ENCODE assay signal across 8 cellular contexts in genomic region chr22:46561435-46561905, GRCh38. TPM values are rescaled to one million over a fixed set of nuclear protein-coding genes. Genes with fewer than 3 reads are reported as not detected.
DNase-seq lines count a peak whose midpoint lies in the region; ATAC-seq, FAIRE-seq and TF ChIP-seq lines count a peak whose summit lies in the region.

No MANE protein-coding gene starts in this region.

- DNase-seq in right cardiac atrium (peak in 2 of 3 donors; percentile 20 to 32), heart right ventricle (no peak), NCI-H1930 (lab: John Stamatoyannopoulos, UW) (peak; percentile 63 to 68), GM12878 (ENCODE audit: low read depth, low spot score) (peak; percentile 42), NCI-H2029 (lab: John Stamatoyannopoulos, UW) (no peak)

- H3K4me1 Mint-ChIP-seq in stimulated activated naive CD8-positive, alpha-beta T cell treated with anti-CD3 and anti-CD28 coated beads, Interleukin-15, Interleukin-2, amounts not matched to agents 100 ng/mL and 50 ng/mL, for 24 hours (ENCODE audit: low read depth): peaks cover 13% of the 10 kb centered on the region

- no peak for TF ChIP-seq CTCF in heart right ventricle (IDR thresholded peaks at IDR 0.05)
- no peak for TF ChIP-seq CTCF in GM12878 (IDR thresholded peaks at IDR 0.05 in 2 of 3, conservative IDR thresholded peaks at IDR 0.05 in 1 of 3; ENCODE audit: control insufficient read depth in 2 of 3, extremely low read depth in 1 of 3, insufficient read depth in 1 of 3, low read depth in 3 of 3, low read length in 3 of 3)

- H3K79me2 ChIP-seq in GM12878 (ENCODE audit: control insufficient read depth, insufficient read depth, low read length): no peaks in the 10 kb centered on the region

- H3K9me3 ChIP-seq in right cardiac atrium (ENCODE audit: control insufficient read depth, low read length): no peaks in the 10 kb centered on the region
- H3K9me3 ChIP-seq in heart right ventricle: peaks cover 0 to 8% (median 0%) of the 10 kb centered on the region in 11 donors
- no peaks in the 10 kb centered on the region; the same call in 2 of the 3 replicates for H3K9me3 ChIP-seq in GM12878 (replicated peaks; ENCODE audit: control insufficient read depth, insufficient read depth, low read length)

- SMC1A ChIA-PET in GM12878 (lab: Charles Lee; ENCODE audit: uncharacterized antibody, unreplicated experiment): interaction anchor here (0.9 kb wide), 1 partner anchor 80 kb away, joined by 3 read pairs; no protein-coding TSS in a partner anchor

- H3K36me3 ChIP-seq in heart right ventricle (no peaks in the 10 kb centered on the region), GM12878 (ENCODE audit: control insufficient read depth in 2 of 2, insufficient read depth in 2 of 2, low read length in 1 of 2) (no peaks in the 10 kb centered on the region)

- H3K4me3 ChIP-seq in right cardiac atrium (ENCODE audit: low read length) (no peak overlapping the region), heart right ventricle (no peak overlapping the region), GM12878 (no peak overlapping the region; the same call in 1 of the 2 replicates)

- in situ Hi-C loops in GM12878 (cut with MboI): loop anchor here (25.0 kb wide), 1 partner anchor 1926 kb away; a partner anchor contains a TSS

- H3K4me2 ChIP-seq in GM12878 (ENCODE audit: control insufficient read depth, insufficient read depth): peak overlapping the region; percentile 42

- H3K9me3 Mint-ChIP-seq in stimulated activated naive CD8-positive, alpha-beta T cell treated with anti-CD3 and anti-CD28 coated beads, Interleukin-15, Interleukin-2, amounts not matched to agents 100 ng/mL and 50 ng/mL, for 24 hours: peaks cover 4% of the 10 kb centered on the region

- no peaks in the 10 kb centered on the region for H4K20me1 ChIP-seq in GM12878 (ENCODE audit: control insufficient read depth, insufficient read depth)

- H3K27ac ChIP-seq in right cardiac atrium (ENCODE audit: low read length): no peak overlapping the region
- no peak overlapping the region for H3K27ac ChIP-seq in heart right ventricle
- H3K27ac ChIP-seq in GM12878 (ENCODE audit: control insufficient read depth, insufficient read depth): no peak overlapping the region; the same call in 1 of the 2 replicates

- H3K27ac Mint-ChIP-seq in stimulated activated naive CD8-positive, alpha-beta T cell treated with anti-CD3 and anti-CD28 coated beads, Interleukin-15, Interleukin-2, amounts not matched to agents 100 ng/mL and 50 ng/mL, for 24 hours: no peak overlapping the region

- TF ChIP-seq POLR2A in GM12878 (IDR thresholded peaks at IDR 0.05; ENCODE audit: low read depth, low read length): peak; percentile 41; the same call in 1 of the 2 replicates

- peak overlapping the region; percentile 13 for H3K4me3 Mint-ChIP-seq in stimulated activated naive CD8-positive, alpha-beta T cell treated with anti-CD3 and anti-CD28 coated beads, Interleukin-15, Interleukin-2, amounts not matched to agents 100 ng/mL and 50 ng/mL, for 24 hours

- BruUV-seq in GM12878 (replicated peaks; lab: Mats Ljungman, UMichigan): no TSS peak

- H3K9ac ChIP-seq in GM12878 (ENCODE audit: control insufficient read depth, insufficient read depth, low read length): peak overlapping the region; percentile 34; the same call in 1 of the 2 replicates

- WGBS in right cardiac atrium: 84% methylated on average over 5 of the region's 5 CpGs
- WGBS in heart right ventricle, 2 donors: 85 to 92% methylated on average over 5 of the region's 5 CpGs
- 35% methylated on average over 5 of the region's 5 CpGs for WGBS in GM12878 (ENCODE audit: insufficient coverage, insufficient replicate concordance, low lambda C conversion rate, missing lambda C conversion rate)

- peak; percentile 89 for FAIRE-seq in GM12878 (lab: Jason Lieb, UNC)

- peaks cover 6% of the 10 kb centered on the region for H3K4me1 ChIP-seq in right cardiac atrium (ENCODE audit: control insufficient read depth, insufficient read depth, low read length)
- H3K4me1 ChIP-seq in heart right ventricle: peaks cover 11 to 31% (median 22%) of the 10 kb centered on the region in 9 donors
- peaks cover 12% of the 10 kb centered on the region for H3K4me1 ChIP-seq in GM12878 (ENCODE audit: control insufficient read depth, insufficient read depth, low read length)

- TF ChIP-seq RAD21 in GM12878 (IDR thresholded peaks at IDR 0.05; ENCODE audit: insufficient read depth, low read depth, low read length): no peak

- H3K27me3 ChIP-seq in right cardiac atrium (ENCODE audit: control insufficient read depth, insufficient read depth) (no peaks in the 10 kb centered on the region), heart right ventricle (no peaks in the 10 kb centered on the region), GM12878 (replicated peaks in 1 of 2; ENCODE audit: control insufficient read depth in 2 of 2, insufficient read depth in 2 of 2, low read length in 1 of 2) (no peaks in the 10 kb centered on the region)

- RAD21 ChIA-PET in GM12878 (lab: Charles Lee; ENCODE audit: unreplicated experiment): interaction anchor here (1.0 kb wide), 1 partner anchor 26 kb away, joined by 3 read pairs; no protein-coding TSS in a partner anchor

- intact Hi-C loops in right cardiac atrium (cut with DNase I): loop anchor here in 2 of 4 donors (5.0 kb wide), 2 partner anchors 106 to 121 kb away; no protein-coding TSS in a partner anchor
- intact Hi-C loops in heart right ventricle (cut with DNase I): loop anchor here in 6 of 10 donors (5.0 to 10.0 kb wide), 9 partner anchors 86 to 236 kb away; partner anchors contain the start of gene CERK (in 2 of the 6)
- intact Hi-C loops in GM12878 (cut with micrococcal nuclease; ENCODE audit: unreplicated experiment): loop anchor here (5.0 kb wide), 1 partner anchor 176 kb away; the partner anchor contains the start of gene CERK

- POLR2A ChIA-PET in GM12878 (lab: Charles Lee): interaction anchor here (0.6 kb wide), 1 partner anchor 226 kb away, joined by 3 read pairs; no protein-coding TSS in a partner anchor

- peak overlapping the region; percentile 77 for H2AFZ ChIP-seq in GM12878 (ENCODE audit: control insufficient read depth, low read depth, low read length)

- no peaks in the 10 kb centered on the region for H3K36me3 Mint-ChIP-seq in stimulated activated naive CD8-positive, alpha-beta T cell treated with anti-CD3 and anti-CD28 coated beads, Interleukin-15, Interleukin-2, amounts not matched to agents 100 ng/mL and 50 ng/mL, for 24 hours (ENCODE audit: low read depth)

- CTCF ChIA-PET in GM12878 (lab: Yijun Ruan, JAX): interaction anchor here (0.6 to 4.8 kb wide), 5 partner anchors 17 to 212 kb away, joined by 3 to 37 read pairs (median 7); no protein-coding TSS in a partner anchor

- ATAC-seq in right cardiac atrium (no peak), heart right ventricle (no peak), GM12878 (peak; percentile 73), GM21390 (IDR thresholded peaks at IDR 0.05; ENCODE audit: unreplicated experiment) (no peak), GM21529 (IDR thresholded peaks at IDR 0.05; ENCODE audit: unreplicated experiment) (no peak)

- no peak for TF ChIP-seq EP300 in GM12878 (IDR thresholded peaks at IDR 0.05; ENCODE audit: borderline replicate concordance in 1 of 2, control insufficient read depth in 1 of 2, low read depth in 2 of 2, low read length in 2 of 2)

- no peaks in the 10 kb centered on the region for H3K27me3 Mint-ChIP-seq in stimulated activated naive CD8-positive, alpha-beta T cell treated with anti-CD3 and anti-CD28 coated beads, Interleukin-15, Interleukin-2, amounts not matched to agents 100 ng/mL and 50 ng/mL, for 24 hours

RNA-seq across cellular contexts. Expression of gene CELSR1, which starts 24.1 kb away (rescaled TPM):
- total RNA-seq in right cardiac atrium (1 to 10 TPM; 5.5 to 7.9 (median 6.5) TPM), heart right ventricle (10 to 100 TPM in 7 of 10 donors, 1 to 10 TPM in 3; 5.5 to 16.7 (median 11.8) TPM), GM12878 (2014; rRNA removed) (0.34 and 0.38 TPM in 2 replicates), GM12878 (2014; rRNA removed; fragmentation: Illumina TruSeq; extraction: Trizol) (0.22 and 0.23 TPM in 2 replicates), GM12878 (2021) (0.74 and 0.90 TPM in 2 replicates)
- polyA plus RNA-seq in right cardiac atrium (5.6 TPM), heart right ventricle (1 to 10 TPM; 4.0 to 6.4 TPM), GM12878 (2011; rRNA removed) (1.3 and 1.7 TPM in 2 replicates), GM12878 (2014; fragmentation: Illumina TruSeq; extraction: Trizol) (0.32 and 0.37 TPM in 2 replicates), GM12878 (2014; fragmentation: Nextera tagmentation; extraction: Ambion mirVana) (under 1 TPM in 1 of 2 experiments, not detected in 1; 0.05 TPM), GM12878 (2014; rRNA removed) (0.66 and 0.78 TPM in 2 replicates), GM12878 (2016; fragmentation: Nextera tagmentation; extraction: Ambion mirVana) (under 1 TPM in 1 of 2 experiments, not detected in 1; 0.08 TPM)
- 6.5 and 9.5 TPM in 2 replicates for total RNA-seq in GM12878 (2013; cell fraction: nucleolus; rRNA removed)
- 0.20 TPM for polyA plus RNA-seq in GM12878 (2011; ENCODE audit: low read depth)
- 2.4 and 2.5 TPM in 2 replicates for polyA plus RNA-seq in GM12878 (2011; cell fraction: cytosol; rRNA removed)
- 14.0 and 14.2 TPM in 2 replicates for polyA plus RNA-seq in GM12878 (2011; cell fraction: nucleus; rRNA removed)
- 0.51 and 0.73 TPM in 2 replicates for polyA plus RNA-seq in GM12878 (2012)
- polyA minus RNA-seq in GM12878 (2011; rRNA and poly(A)+ RNA removed): 5.9 and 8.8 TPM in 2 replicates
- polyA minus RNA-seq in GM12878 (2011; cell fraction: cytosol; rRNA and poly(A)+ RNA removed): 2.8 and 3.7 TPM in 2 replicates
- polyA minus RNA-seq in GM12878 (2011; cell fraction: nucleus; rRNA and poly(A)+ RNA removed): 9.6 and 16.9 TPM in 2 replicates

RNA-seq across cellular contexts. Expression of gene GRAMD4, which starts 58.7 kb away (rescaled TPM):
- 100 to 1,000 TPM in 1 of 4 donors, 10 to 100 TPM in 3; 74.3 to 106 (median 88.5) TPM for total RNA-seq in right cardiac atrium
- 31.6 TPM for polyA plus RNA-seq in right cardiac atrium
- total RNA-seq in heart right ventricle: 100 to 1,000 TPM in 3 of 10 donors, 10 to 100 TPM in 7; 53.9 to 143 (median 71.0) TPM
- 10 to 100 TPM; 29.3 to 33.3 TPM for polyA plus RNA-seq in heart right ventricle
- 20.3 and 24.6 TPM in 2 replicates for total RNA-seq in GM12878 (2013; cell fraction: nucleolus; rRNA removed)
- total RNA-seq in GM12878 (2014; rRNA removed): 27.4 and 28.7 TPM in 2 replicates
- total RNA-seq in GM12878 (2014; rRNA removed; fragmentation: Illumina TruSeq; extraction: Trizol): 8.9 and 11.7 TPM in 2 replicates
- 45.5 and 49.1 TPM in 2 replicates for total RNA-seq in GM12878 (2021)
- 2.6 TPM for polyA plus RNA-seq in GM12878 (2011; ENCODE audit: low read depth)
- 22.1 and 24.3 TPM in 2 replicates for polyA plus RNA-seq in GM12878 (2011; rRNA removed)
- 11.8 and 18.5 TPM in 2 replicates for polyA plus RNA-seq in GM12878 (2011; cell fraction: cytosol; rRNA removed)
- 69.1 and 78.8 TPM in 2 replicates for polyA plus RNA-seq in GM12878 (2011; cell fraction: nucleus; rRNA removed)
- 6.2 and 8.4 TPM in 2 replicates for polyA plus RNA-seq in GM12878 (2012)
- polyA plus RNA-seq in GM12878 (2014; fragmentation: Illumina TruSeq; extraction: Trizol): 7.2 and 9.5 TPM in 2 replicates
- polyA plus RNA-seq in GM12878 (2014; fragmentation: Nextera tagmentation; extraction: Ambion mirVana): under 1 TPM; 0.21 to 0.73 TPM
- polyA plus RNA-seq in GM12878 (2014; rRNA removed): 32.3 and 38.6 TPM in 2 replicates
- polyA plus RNA-seq in GM12878 (2016; fragmentation: Nextera tagmentation; extraction: Ambion mirVana): 1 to 10 TPM; 4.2 to 5.3 TPM
- polyA minus RNA-seq in GM12878 (2011; rRNA and poly(A)+ RNA removed): 34.2 and 34.7 TPM in 2 replicates
- 13.9 and 15.8 TPM in 2 replicates for polyA minus RNA-seq in GM12878 (2011; cell fraction: cytosol; rRNA and poly(A)+ RNA removed)
- polyA minus RNA-seq in GM12878 (2011; cell fraction: nucleus; rRNA and poly(A)+ RNA removed): 26.5 and 39.9 TPM in 2 replicates

Comparison
In these comparisons a context has a peak if more than half of its experiments do, and no peak if none do; other contexts are left out.
1. DNase-seq: peak in right cardiac atrium (2 of 3), NCI-H1930 (2 of 2) and GM12878 (single experiment); none in heart right ventricle (0 of 2) and NCI-H2029 (single experiment).